Comparison of ENCODE assay signal across 8 cellular contexts in the genomic region with DNA sequence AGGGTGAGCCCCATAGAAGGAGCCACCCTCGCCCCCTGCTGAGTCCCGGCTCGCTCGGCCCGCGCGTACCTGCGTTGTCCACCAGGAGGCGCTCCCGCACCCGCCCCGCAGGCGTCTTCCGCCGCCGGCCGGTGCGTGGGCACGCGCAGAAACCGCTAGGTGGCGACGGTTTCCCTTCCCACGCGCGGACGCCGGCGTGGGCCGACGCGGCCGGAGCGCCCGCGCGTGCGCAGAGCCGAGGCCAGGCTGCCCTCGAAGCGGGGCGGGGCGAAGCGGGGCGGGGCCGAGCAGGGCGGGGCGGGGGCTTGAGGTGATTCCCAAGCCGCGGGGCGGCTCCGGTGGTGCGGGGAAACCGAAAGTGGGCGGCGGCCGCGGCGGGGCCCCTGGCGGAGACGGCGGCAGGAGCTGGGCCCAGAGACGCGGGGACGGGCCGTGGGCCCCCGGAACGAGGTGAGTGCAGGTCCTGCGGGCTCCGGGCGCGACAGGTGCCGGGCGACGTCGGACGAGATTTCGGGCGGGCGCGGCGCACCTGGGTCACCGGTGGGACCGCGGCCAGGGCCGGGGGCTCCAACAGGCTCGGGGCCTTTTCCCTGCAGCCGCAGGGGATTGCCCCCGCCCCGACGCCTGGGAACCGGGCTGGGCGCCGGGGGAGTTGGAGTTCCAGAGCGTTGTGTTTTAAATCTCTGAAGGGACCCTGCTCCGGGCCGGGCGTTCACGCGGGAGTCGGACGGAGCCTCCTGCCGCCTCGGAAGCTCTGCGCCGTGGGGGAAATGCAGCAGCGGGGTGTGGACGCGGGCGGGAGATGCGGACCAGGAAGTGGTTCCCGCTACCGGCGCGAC. TPM values are rescaled to one million over a fixed set of nuclear protein-coding genes. Genes with fewer than 3 reads are reported as not detected.
DNase-seq lines count a peak whose midpoint lies in the region; ATAC-seq lines count a peak whose summit lies in the region.

A gene with protein sequence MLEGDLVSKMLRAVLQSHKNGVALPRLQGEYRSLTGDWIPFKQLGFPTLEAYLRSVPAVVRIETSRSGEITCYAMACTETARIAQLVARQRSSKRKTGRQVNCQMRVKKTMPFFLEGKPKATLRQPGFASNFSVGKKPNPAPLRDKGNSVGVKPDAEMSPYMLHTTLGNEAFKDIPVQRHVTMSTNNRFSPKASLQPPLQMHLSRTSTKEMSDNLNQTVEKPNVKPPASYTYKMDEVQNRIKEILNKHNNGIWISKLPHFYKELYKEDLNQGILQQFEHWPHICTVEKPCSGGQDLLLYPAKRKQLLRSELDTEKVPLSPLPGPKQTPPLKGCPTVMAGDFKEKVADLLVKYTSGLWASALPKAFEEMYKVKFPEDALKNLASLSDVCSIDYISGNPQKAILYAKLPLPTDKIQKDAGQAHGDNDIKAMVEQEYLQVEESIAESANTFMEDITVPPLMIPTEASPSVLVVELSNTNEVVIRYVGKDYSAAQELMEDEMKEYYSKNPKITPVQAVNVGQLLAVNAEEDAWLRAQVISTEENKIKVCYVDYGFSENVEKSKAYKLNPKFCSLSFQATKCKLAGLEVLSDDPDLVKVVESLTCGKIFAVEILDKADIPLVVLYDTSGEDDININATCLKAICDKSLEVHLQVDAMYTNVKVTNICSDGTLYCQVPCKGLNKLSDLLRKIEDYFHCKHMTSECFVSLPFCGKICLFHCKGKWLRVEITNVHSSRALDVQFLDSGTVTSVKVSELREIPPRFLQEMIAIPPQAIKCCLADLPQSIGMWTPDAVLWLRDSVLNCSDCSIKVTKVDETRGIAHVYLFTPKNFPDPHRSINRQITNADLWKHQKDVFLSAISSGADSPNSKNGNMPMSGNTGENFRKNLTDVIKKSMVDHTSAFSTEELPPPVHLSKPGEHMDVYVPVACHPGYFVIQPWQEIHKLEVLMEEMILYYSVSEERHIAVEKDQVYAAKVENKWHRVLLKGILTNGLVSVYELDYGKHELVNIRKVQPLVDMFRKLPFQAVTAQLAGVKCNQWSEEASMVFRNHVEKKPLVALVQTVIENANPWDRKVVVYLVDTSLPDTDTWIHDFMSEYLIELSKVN (plus strand): TSS at position 308 of the 839 bp plus-strand sequence. CDS start 16,370 bp downstream, outside the sequence.

- H3K4me1 ChIP-seq in ACC112 (ENCODE audit: control insufficient read depth, insufficient read depth, low read length, unreplicated experiment): peaks cover 5% of the 10 kb centered on the region

- H3K27me3 ChIP-seq in ACC112 (ENCODE audit: insufficient read depth, low read length): peaks cover 36% of the 10 kb centered on the region

- H3K4me3 ChIP-seq in ACC112 (ENCODE audit: low read depth, low read length): peak within 1 kb of the TSS; percentile 97

- H3K36me3 ChIP-seq in ACC112 (ENCODE audit: insufficient read depth, low read length): no peaks in the 10 kb centered on the region

- peak; percentile 61 for DNase-seq in NCI-H2171 treated with DMSO at 0.1 percent for 48 hours (lab: John Stamatoyannopoulos, UW)
- DNase-seq in activated CD4-positive, CD25-positive, alpha-beta regulatory T cell treated with anti-CD3 and anti-CD28 coated beads, Interleukin-2, amount 50 U/mL, for 72 hours: peak; percentile 96
- peak; percentile 91 for DNase-seq in cerebellum (ENCODE audit: low spot score)
- peak; percentile 89 for DNase-seq in kidney tubule cell (ENCODE audit: low spot score)
- DNase-seq in stimulated activated CD4-positive, alpha-beta T cell treated with anti-CD3 and anti-CD28 coated beads, Interleukin-1b, Interleukin-23, amount 100 ng/mL, for 1 hour (ENCODE audit: low read depth in 2 of 2): peak; percentile 81 to 87

- ATAC-seq in GM18519 (IDR thresholded peaks at IDR 0.05; ENCODE audit: low FRiP score, unreplicated experiment): peak; percentile 61
- ATAC-seq in HG03039 (IDR thresholded peaks at IDR 0.05; ENCODE audit: unreplicated experiment): peak; percentile 86

- peak within 1 kb of the TSS; percentile 51; the same call in 1 of the 2 replicates for H3K27ac ChIP-seq in ACC112 (ENCODE audit: low read depth, low read length)

- peaks cover 40% of the 10 kb centered on the region for H3K79me2 ChIP-seq in ACC112 (ENCODE audit: control insufficient read depth, insufficient read depth, low read length, unreplicated experiment)

- H2AFZ ChIP-seq in ACC112 (ENCODE audit: low read length, unreplicated experiment): peak within 1 kb of the TSS; percentile 92

RNA-seq across cellular contexts. Expression of the gene that starts here (rescaled TPM):
- total RNA-seq in cerebellum: 10.2 TPM

Comparison
In these comparisons a context has a peak if more than half of its experiments do, and no peak if none do; other contexts are left out.
1. Peak in every context shown above with its lines: DNase-seq, ATAC-seq, H3K4me3 ChIP-seq and H3K27ac ChIP-seq.